ENCODE assay signal across 9 cellular contexts in genomic region chr12:4277205-4277543, GRCh38. TPM values are rescaled to one million over a fixed set of nuclear protein-coding genes. Genes with fewer than 3 reads are reported as not detected.
A peak's percentile ranks its signal among the peaks of the same experiment; 100 is the strongest.
DNase-seq lines count a peak whose midpoint lies in the region; ATAC-seq and TF ChIP-seq lines count a peak whose summit lies in the region.
"Had no signal": no experiment of that assay in that cellular context is flagged by ENCODE, and none has a peak within 500 bp of the region (broad histone marks: within the 10 kb centered on the region; RNA-seq: fewer than 3 reads in every experiment).

No MANE protein-coding gene starts in this region.

- intact Hi-C loops in posterior cingulate gyrus (cut with DNase I) = loop anchor here (1.0 to 5.0 kb wide), 4 partner anchors 170 to 392 kb away; no protein-coding TSS in a partner anchor

- H2AFZ ChIP-seq in KMS-11 (ENCODE audit: low read depth) = no peak overlapping the region

- ATAC-seq in CD4-positive, CD25-positive, alpha-beta regulatory T cell (ENCODE audit: low read depth in 2 of 2) = no peak
- no peak for ATAC-seq in central memory CD8-positive, alpha-beta T cell (replicated peaks; ENCODE audit: extremely low read depth, poor library complexity, severe bottlenecking)

- H3K36me3 ChIP-seq in CD4-positive, CD25-positive, alpha-beta regulatory T cell (ENCODE audit: control insufficient read depth, insufficient read depth, low read length) = peaks cover 58% of the 10 kb centered on the region
- H3K36me3 ChIP-seq in KMS-11 (ENCODE audit: insufficient read depth) (peaks cover 23% of the 10 kb centered on the region; the same call in 1 of the 2 replicates), tibial nerve (peaks cover 0 to 35% (median 0%) of the 10 kb centered on the region in 3 donors)
- H3K36me3 ChIP-seq: ovary had no signal

- peaks cover 76% of the 10 kb centered on the region for H3K79me2 ChIP-seq in KMS-11 (ENCODE audit: insufficient read depth, low read depth)

- peaks cover 69% of the 10 kb centered on the region for H3K4me1 ChIP-seq in CD4-positive, CD25-positive, alpha-beta regulatory T cell (ENCODE audit: control insufficient read depth, insufficient read depth, low read length, poor library complexity, severe bottlenecking)
- H3K4me1 ChIP-seq in KMS-11 (ENCODE audit: low read depth, poor library complexity, severe bottlenecking) = peaks cover 29% of the 10 kb centered on the region
- peaks cover 0 to 70% (median 48%) of the 10 kb centered on the region in 4 donors for H3K4me1 ChIP-seq in tibial nerve

- H4K20me1 ChIP-seq in KMS-11 (ENCODE audit: insufficient read depth) = peaks cover 38% of the 10 kb centered on the region

- H3K9me3 ChIP-seq in CD4-positive, CD25-positive, alpha-beta regulatory T cell (ENCODE audit: control insufficient read depth in 2 of 2, low read length in 2 of 2) = no peaks in the 10 kb centered on the region
- no peaks in the 10 kb centered on the region for H3K9me3 ChIP-seq in tibial nerve
- H3K9me3 ChIP-seq: ovary had no signal

- H3K27me3 ChIP-seq in CD4-positive, CD25-positive, alpha-beta regulatory T cell (ENCODE audit: control insufficient read depth, insufficient read depth, low read length) = no peaks in the 10 kb centered on the region
- H3K27me3 ChIP-seq in KMS-11 (ENCODE audit: insufficient read depth, low read depth) (no peaks in the 10 kb centered on the region), tibial nerve (peaks cover 0 to 28% of the 10 kb centered on the region in 2 donors)
- H3K27me3 ChIP-seq: ovary had no signal

- peak overlapping the region; percentile 46 to 99 (median 83) for H3K27ac Mint-ChIP-seq in CD4-positive, CD25-positive, alpha-beta regulatory T cell
- H3K27ac Mint-ChIP-seq in central memory CD8-positive, alpha-beta T cell (ENCODE audit: low read depth) = peak overlapping the region; percentile 87
- peak overlapping the region; percentile 80 to 97 (median 80) for H3K27ac Mint-ChIP-seq in nephron

- peaks cover 0 to 1% (median 0%) of the 10 kb centered on the region in 7 donors for H3K9me3 Mint-ChIP-seq in CD4-positive, CD25-positive, alpha-beta regulatory T cell
- no peaks in the 10 kb centered on the region for H3K9me3 Mint-ChIP-seq in central memory CD8-positive, alpha-beta T cell
- no peaks in the 10 kb centered on the region for H3K9me3 Mint-ChIP-seq in nephron

- H3K4me2 ChIP-seq in KMS-11 = peak overlapping the region; percentile 93

- peaks cover 39% of the 10 kb centered on the region for H3K36me3 Mint-ChIP-seq in CD4-positive, CD25-positive, alpha-beta regulatory T cell
- H3K36me3 Mint-ChIP-seq in central memory CD8-positive, alpha-beta T cell (ENCODE audit: insufficient read depth) = peaks cover 74% of the 10 kb centered on the region
- peaks cover 54% of the 10 kb centered on the region for H3K36me3 Mint-ChIP-seq in nephron (ENCODE audit: low read depth)

- H3K27me3 Mint-ChIP-seq in CD4-positive, CD25-positive, alpha-beta regulatory T cell = peaks cover 10% of the 10 kb centered on the region
- no peaks in the 10 kb centered on the region for H3K27me3 Mint-ChIP-seq in central memory CD8-positive, alpha-beta T cell
- peaks cover 3% of the 10 kb centered on the region for H3K27me3 Mint-ChIP-seq in nephron (ENCODE audit: low read depth)

- DNase-seq in CD4-positive, CD25-positive, alpha-beta regulatory T cell = no peak
- no peak for DNase-seq in central memory CD8-positive, alpha-beta T cell (ENCODE audit: low spot score in 2 of 2)
- DNase-seq in NCI-H1092 treated with DMSO at 0.1 percent for 48 hours (lab: John Stamatoyannopoulos, UW) = no peak
- DNase-seq in tibial nerve (ENCODE audit: low spot score in 2 of 2) = no peak
- no peak for DNase-seq in posterior cingulate gyrus
- no peak for DNase-seq in iPS-NIHi11 (ENCODE audit: low spot score)

- peak overlapping the region; percentile 96 for H3K27ac ChIP-seq in CD4-positive, CD25-positive, alpha-beta regulatory T cell (ENCODE audit: insufficient read depth, low read length, poor library complexity, severe bottlenecking)
- H3K27ac ChIP-seq in KMS-11 (peak overlapping the region; percentile 96), tibial nerve (peak overlapping the region in 2 of 4 donors; percentile 24 to 96)
- H3K27ac ChIP-seq: ovary had no signal

- peak overlapping the region; percentile 67 for H3K4me3 ChIP-seq in CD4-positive, CD25-positive, alpha-beta regulatory T cell (ENCODE audit: low read depth, low read length)
- H3K4me3 ChIP-seq in KMS-11 (IDR thresholded peaks at IDR 0.05; ENCODE audit: insufficient read depth, low read depth, low read length) (no peak overlapping the region), tibial nerve (no peak overlapping the region)
- H3K4me3 ChIP-seq: ovary had no signal

- peaks cover 26 to 72% (median 50%) of the 10 kb centered on the region in 4 donors for H3K4me1 Mint-ChIP-seq in CD4-positive, CD25-positive, alpha-beta regulatory T cell
- peaks cover 66% of the 10 kb centered on the region for H3K4me1 Mint-ChIP-seq in central memory CD8-positive, alpha-beta T cell
- H3K4me1 Mint-ChIP-seq in nephron = peaks cover 50% of the 10 kb centered on the region

- peak overlapping the region; percentile 96 to 98 (median 97) for H3K4me3 Mint-ChIP-seq in CD4-positive, CD25-positive, alpha-beta regulatory T cell
- peak overlapping the region; percentile 95 for H3K4me3 Mint-ChIP-seq in central memory CD8-positive, alpha-beta T cell
- peak overlapping the region; percentile 91 to 98 (median 96) for H3K4me3 Mint-ChIP-seq in nephron

- WGBS in tibial nerve, 2 donors = 20 to 26% methylated on average over 6 of the region's 6 CpGs

- TF ChIP-seq CTCF in KMS-11 (conservative IDR thresholded peaks at IDR 0.05; ENCODE audit: low read depth, low read length) (peak; percentile 51; the same call in 1 of the 2 replicates), nephron (IDR thresholded peaks at IDR 0.05; ENCODE audit: unreplicated experiment in 3 of 3) (peak in 1 of 3 experiments; percentile 10), tibial nerve (IDR thresholded peaks at IDR 0.05) (no peak)

- TF ChIP-seq POLR2A in tibial nerve (IDR thresholded peaks at IDR 0.05) = no peak

- no peak for TF ChIP-seq EP300 in tibial nerve (IDR thresholded peaks at IDR 0.05)

- peak overlapping the region; percentile 99; the same call in 1 of the 2 replicates for H3K9ac ChIP-seq in KMS-11

RNA-seq across cellular contexts. Expression of gene CCND2, which starts 3.6 kb away (rescaled TPM):
- 206 TPM for total RNA-seq in CD4-positive, CD25-positive, alpha-beta regulatory T cell
- 10 to 100 TPM; 51.8 to 67.1 (median 62.9) TPM for polyA plus RNA-seq in CD4-positive, CD25-positive, alpha-beta regulatory T cell
- 100 to 1,000 TPM in 1 of 4 donors, 10 to 100 TPM in 3; 84.1 to 124 (median 89.7) TPM for total RNA-seq in tibial nerve

RNA-seq across cellular contexts. Expression of gene TIGAR, which starts 43.8 kb away (rescaled TPM):
- 13.3 TPM for total RNA-seq in CD4-positive, CD25-positive, alpha-beta regulatory T cell
- polyA plus RNA-seq in CD4-positive, CD25-positive, alpha-beta regulatory T cell = 1 to 10 TPM; 2.1 to 7.1 (median 5.6) TPM
- 1 to 10 TPM; 1.8 to 4.4 (median 2.5) TPM for total RNA-seq in tibial nerve
